25 cellular contexts compared by ENCODE assay signal in genomic region chr2:19664651-19665050, GRCh38.
DNase-seq lines count a peak whose midpoint lies in the region; TF ChIP-seq lines count a peak whose summit lies in the region.
"Had no signal": no experiment of that assay in that cellular context is flagged by ENCODE, and none has a peak within 500 bp of the region (broad histone marks: within the 10 kb centered on the region; RNA-seq: fewer than 3 reads in every experiment).

No MANE protein-coding gene starts in this region.

- H3K4me3 ChIP-seq in breast epithelium (no peak overlapping the region), A673 (ENCODE audit: low read depth, low read length, poor library complexity, severe bottlenecking) (no peak overlapping the region)
- H3K4me3 ChIP-seq: dorsolateral prefrontal cortex, GM12878 had no signal

- TF ChIP-seq CTCF in breast epithelium (IDR thresholded peaks at IDR 0.05) (no peak), A673 (conservative IDR thresholded peaks at IDR 0.05; ENCODE audit: low read depth, low read length) (no peak)

- H3K27me3 ChIP-seq in breast epithelium (no peaks in the 10 kb centered on the region), A673 (replicated peaks; ENCODE audit: insufficient read depth, low read depth, low read length, poor library complexity) (peaks cover 7% of the 10 kb centered on the region)
- H3K27me3 ChIP-seq: dorsolateral prefrontal cortex had no signal

- H3K36me3 ChIP-seq in breast epithelium = no peaks in the 10 kb centered on the region
- H3K36me3 ChIP-seq in A673 (ENCODE audit: insufficient read depth, low read length, poor library complexity, severe bottlenecking) = no peaks in the 10 kb centered on the region
- H3K36me3 ChIP-seq: WERI-Rb-1 had no signal

- DNase-seq in Daoy (ENCODE audit: low read depth) = peak; percentile 39
- DNase-seq in NCI-H146 (lab: John Stamatoyannopoulos, UW) = peak; percentile 54
- peak in 1 of 2 donors; percentile 70 for DNase-seq in breast epithelium (ENCODE audit: low spot score in 2 of 2)
- peak; percentile 6 for DNase-seq in iris pigment epithelial cell (ENCODE audit: low read depth)
- DNase-seq in HUDEP-2 (lab: John Stamatoyannopoulos, UW; ENCODE audit: unreplicated experiment in 76 of 76) = no peak
- DNase-seq in A673 (ENCODE audit: low spot score) = no peak
- no peak for DNase-seq in HPDE6-E6E7 (ENCODE audit: extremely low spot score)
- DNase-seq: activated CD4-positive, alpha-beta T cell treated with anti-CD3 and anti-CD28 coated beads, Interleukin-2, amount 10 ng/mL, durations not matched to agents 24 days and 14 days; activated naive CD4-positive, alpha-beta T cell treated with Interleukin-2 at 50 U/mL for 16 hours; activated T-cell treated with anti-CD3 and anti-CD28 coated beads, Interleukin-2, amount 50 U/mL, for 4 hours; Calu3; central memory CD4-positive, alpha-beta T cell; dorsolateral prefrontal cortex; foreskin melanocyte; H9; islet precursor cell; NCI-H1436; NCI-H2171; NCI-H526; stimulated activated CD4-positive, alpha-beta T cell treated with anti-CD3 and anti-CD28 coated beads, Interleukin-12 subunit alpha, Interleukin-12 subunit beta, amount 100 ng/mL, for 4 hours; stimulated activated CD4-positive, alpha-beta T cell treated with anti-CD3 and anti-CD28 coated beads, Interleukin-4, amount 100 ng/mL, for 24 hours; stimulated activated naive CD4-positive, alpha-beta T cell; WERI-Rb-1 had no signal

- H3K9me3 ChIP-seq in breast epithelium (no peaks in the 10 kb centered on the region), A673 (ENCODE audit: low read depth, low read length, poor library complexity, severe bottlenecking) (no peaks in the 10 kb centered on the region)

- CTCF ChIA-PET in A673 (lab: Charles Lee) = no interaction called here

- BruUV-seq in A673 (replicated peaks; lab: Mats Ljungman, UMichigan) = no TSS peak

- TF ChIP-seq POLR2A in breast epithelium (IDR thresholded peaks at IDR 0.05) = no peak

- H3K4me1 ChIP-seq in breast epithelium = no peaks in the 10 kb centered on the region
- peaks cover 8% of the 10 kb centered on the region for H3K4me1 ChIP-seq in A673 (ENCODE audit: insufficient read depth, low read length, poor library complexity, severe bottlenecking)

- POLR2A ChIA-PET in A673 (lab: Charles Lee; ENCODE audit: low non-redundant PET) = no interaction called here

- intact Hi-C loops in breast epithelium (cut with DNase I; ENCODE audit: low total_unique reads) (no loop called here), A673 (cut with micrococcal nuclease; ENCODE audit: unreplicated experiment) (loop anchor here (5.0 kb wide), 1 partner anchor 302 kb away; no protein-coding TSS in a partner anchor)

- H3K27ac ChIP-seq in breast epithelium = peak overlapping the region; percentile 62 to 69
- H3K27ac ChIP-seq in A673 (ENCODE audit: low read depth, low read length, poor library complexity, severe bottlenecking) = no peak overlapping the region
- H3K27ac ChIP-seq: C4-2B, dorsolateral prefrontal cortex, WERI-Rb-1 had no signal

Comparison
In these comparisons a context has a peak if more than half of its experiments do, and no peak if none do; other contexts are left out.
1. DNase-seq: peak in Daoy (single experiment), NCI-H146 (single experiment) and iris pigment epithelial cell (single experiment); none in HUDEP-2 (0 of 76), A673 (single experiment) and HPDE6-E6E7 (single experiment).